ENCODE assay signal across 26 cellular contexts in the genomic region with DNA sequence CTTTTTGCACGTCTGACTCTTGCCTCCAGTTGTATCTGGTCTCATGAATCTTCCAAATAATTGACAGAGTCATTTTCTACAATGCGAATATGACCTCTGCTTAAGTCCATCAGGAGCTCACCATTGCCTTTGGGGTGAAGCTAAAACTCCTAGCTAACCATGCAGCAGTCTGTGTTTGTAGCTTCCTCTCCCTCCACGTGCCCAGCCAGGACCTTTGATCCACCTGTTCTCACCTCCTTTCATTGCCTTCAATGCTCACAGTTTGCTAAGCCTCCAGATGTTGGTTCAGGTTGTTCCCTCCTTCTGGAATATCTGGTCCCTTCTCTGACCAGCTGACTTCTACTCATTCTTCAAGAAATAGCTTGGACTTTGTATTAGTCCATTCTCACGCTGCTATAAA.
"Had no signal": no experiment of that assay in that cellular context is flagged by ENCODE, and none has a peak within 500 bp of the region (broad histone marks: within the 10 kb centered on the region; RNA-seq: fewer than 3 reads in every experiment).

No MANE protein-coding gene starts in this region.

- H3K9me3 Mint-ChIP-seq: mesothelial cell of epicardium; natural killer cell; stimulated activated effector memory CD8-positive, alpha-beta T cell treated with anti-CD3 and anti-CD28 coated beads, Interleukin-12 subunit alpha, Interleukin-12 subunit beta, amount 100 ng/mL, for 72 hours; stimulated activated naive CD8-positive, alpha-beta T cell treated with anti-CD3 and anti-CD28 coated beads, Interleukin-15, Interleukin-2, amounts not matched to agents 100 ng/mL and 50 ng/mL, for 24 hours had no signal

- H2AFZ ChIP-seq: hepatocyte had no signal

- H3K36me3 Mint-ChIP-seq: mesothelial cell of epicardium; natural killer cell; stimulated activated effector memory CD8-positive, alpha-beta T cell treated with anti-CD3 and anti-CD28 coated beads, Interleukin-12 subunit alpha, Interleukin-12 subunit beta, amount 100 ng/mL, for 72 hours had no signal

- H3K79me2 ChIP-seq: hepatocyte had no signal

- H3K27ac Mint-ChIP-seq: mesothelial cell of epicardium; naive B cell; natural killer cell; stimulated activated effector memory CD8-positive, alpha-beta T cell treated with anti-CD3 and anti-CD28 coated beads, Interleukin-12 subunit alpha, Interleukin-12 subunit beta, amount 100 ng/mL, for 72 hours; stimulated activated naive CD8-positive, alpha-beta T cell treated with anti-CD3 and anti-CD28 coated beads, Interleukin-15, Interleukin-2, amounts not matched to agents 100 ng/mL and 50 ng/mL, for 24 hours had no signal

- H3K4me1 ChIP-seq: left ventricle myocardium inferior, prostate gland, sigmoid colon, suprapubic skin, uterus had no signal

- H3K36me3 ChIP-seq: left ventricle myocardium inferior, ovary, prostate gland, sigmoid colon, suprapubic skin, thoracic aorta, tibial artery, uterus had no signal

- H3K4me3 ChIP-seq: hepatocyte, left ventricle myocardium inferior, lung, ovary, prostate gland, sigmoid colon, smooth muscle cell, suprapubic skin, thoracic aorta, tibial artery, uterus had no signal

- H3K9me3 ChIP-seq: left ventricle myocardium inferior, ovary, prostate gland, sigmoid colon, suprapubic skin, thoracic aorta, tibial artery, uterus had no signal

- ATAC-seq: natural killer cell; right cardiac atrium; stimulated activated effector memory CD8-positive, alpha-beta T cell treated with anti-CD3 and anti-CD28 coated beads, Interleukin-12 subunit alpha, Interleukin-12 subunit beta, amount 100 ng/mL, for 72 hours had no signal

- H3K27ac ChIP-seq: hepatocyte, left ventricle myocardium inferior, ovary, prostate gland, sigmoid colon, suprapubic skin, thoracic aorta, tibial artery, uterus had no signal

- H3K27me3 ChIP-seq: ovary, sigmoid colon, suprapubic skin, tibial artery, uterus had no signal

- H3K4me3 Mint-ChIP-seq: mesothelial cell of epicardium; naive B cell; natural killer cell; stimulated activated effector memory CD8-positive, alpha-beta T cell treated with anti-CD3 and anti-CD28 coated beads, Interleukin-12 subunit alpha, Interleukin-12 subunit beta, amount 100 ng/mL, for 72 hours; stimulated activated naive CD8-positive, alpha-beta T cell treated with anti-CD3 and anti-CD28 coated beads, Interleukin-15, Interleukin-2, amounts not matched to agents 100 ng/mL and 50 ng/mL, for 24 hours had no signal

- H3K4me2 ChIP-seq: hepatocyte, smooth muscle cell had no signal

- H3K4me1 Mint-ChIP-seq: mesothelial cell of epicardium; naive B cell; natural killer cell; stimulated activated effector memory CD8-positive, alpha-beta T cell treated with anti-CD3 and anti-CD28 coated beads, Interleukin-12 subunit alpha, Interleukin-12 subunit beta, amount 100 ng/mL, for 72 hours had no signal

- DNase-seq: islet precursor cell; left ventricle myocardium inferior; mesendoderm; naive B cell; natural killer cell; ovary; retina; right cardiac atrium; sigmoid colon; stimulated activated CD4-positive, alpha-beta T cell treated with anti-CD3 and anti-CD28 coated beads, Interleukin-12 subunit alpha, Interleukin-12 subunit beta, amount 100 ng/mL, for 4 hours; stimulated activated CD4-positive, alpha-beta T cell treated with anti-CD3 and anti-CD28 coated beads, Interleukin-15, amount 100 ng/mL, for 24 hours; stimulated activated CD4-positive, alpha-beta T cell treated with anti-CD3 and anti-CD28 coated beads, Interleukin-2, amount 100 ng/mL, for 24 hours; stimulated activated CD4-positive, alpha-beta T cell treated with anti-CD3 and anti-CD28 coated beads, Interleukin-4, amount 100 ng/mL, for 1 hour; stimulated activated naive CD4-positive, alpha-beta T cell; tibial artery; trophoblast cell; uterus had no signal
